ENCODE assay signal across 17 cellular contexts in genomic region chr2:45840481-45840880, GRCh38.
DNase-seq lines count a peak whose midpoint lies in the region; ATAC-seq and TF ChIP-seq lines count a peak whose summit lies in the region.
"Had no signal": no experiment of that assay in that cellular context is flagged by ENCODE, and none has a peak within 500 bp of the region (broad histone marks: within the 10 kb centered on the region; RNA-seq: fewer than 3 reads in every experiment).

No MANE protein-coding gene starts in this region.

- ATAC-seq in GM21360 (IDR thresholded peaks at IDR 0.05; ENCODE audit: unreplicated experiment) (peak; percentile 33), memory B cell (ENCODE audit: low read depth) (no peak), GM21717 (IDR thresholded peaks at IDR 0.05; ENCODE audit: unreplicated experiment) (no peak)
- ATAC-seq: effector memory CD8-positive, alpha-beta T cell; stimulated activated naive CD8-positive, alpha-beta T cell treated with anti-CD3 and anti-CD28 coated beads, Interleukin-15, amount 100 ng/mL, for 72 hours had no signal

- no peaks in the 10 kb centered on the region for H3K79me2 ChIP-seq in KMS-11 (ENCODE audit: insufficient read depth, low read depth)

- H4K20me1 ChIP-seq in KMS-11 (ENCODE audit: insufficient read depth): no peaks in the 10 kb centered on the region

- no peak overlapping the region for H3K27ac ChIP-seq in KMS-11
- H3K27ac ChIP-seq in ovary: no peak overlapping the region

- TF ChIP-seq CTCF in GM10248 (IDR thresholded peaks at IDR 0.05; ENCODE audit: control extremely low read depth, extremely low read depth, low read depth, missing control alignments) (peak; percentile 25), KMS-11 (conservative IDR thresholded peaks at IDR 0.05; ENCODE audit: low read depth, low read length) (no peak), ovary (IDR thresholded peaks at IDR 0.05) (no peak), Caco-2 (IDR thresholded peaks at IDR 0.05; ENCODE audit: insufficient read depth in 1 of 2, low read depth in 1 of 2, low read length in 1 of 2, severe bottlenecking in 1 of 2, unreplicated experiment in 1 of 2) (no peak)

- peaks cover 36% of the 10 kb centered on the region for H3K4me1 ChIP-seq in KMS-11 (ENCODE audit: low read depth, poor library complexity, severe bottlenecking)
- H3K4me1 ChIP-seq in ovary (ENCODE audit: insufficient read depth): peaks cover 8% of the 10 kb centered on the region
- no peaks in the 10 kb centered on the region for H3K4me1 ChIP-seq in Caco-2

- H3K4me3 Mint-ChIP-seq in memory B cell: no peak overlapping the region
- H3K4me3 Mint-ChIP-seq in Caco-2 (ENCODE audit: unreplicated experiment): no peak overlapping the region
- H3K4me3 Mint-ChIP-seq: CD8-positive, alpha-beta memory T cell; effector memory CD8-positive, alpha-beta T cell; H9; stimulated activated naive CD8-positive, alpha-beta T cell treated with anti-CD3 and anti-CD28 coated beads, Interleukin-15, amount 100 ng/mL, for 72 hours had no signal

- peaks cover 9% of the 10 kb centered on the region; the same call in 1 of the 2 replicates for H3K27me3 ChIP-seq in KMS-11 (ENCODE audit: insufficient read depth, low read depth)
- no peaks in the 10 kb centered on the region for H3K27me3 ChIP-seq in ovary
- no peaks in the 10 kb centered on the region for H3K27me3 ChIP-seq in Caco-2 (replicated peaks; ENCODE audit: control insufficient read depth, insufficient read depth, low read length)
- H3K27me3 ChIP-seq: right atrium auricular region had no signal

- no peaks in the 10 kb centered on the region for H3K27me3 Mint-ChIP-seq in memory B cell
- no peaks in the 10 kb centered on the region for H3K27me3 Mint-ChIP-seq in Caco-2 (ENCODE audit: insufficient read depth, unreplicated experiment)
- H3K27me3 Mint-ChIP-seq: effector memory CD8-positive, alpha-beta T cell; stimulated activated naive CD8-positive, alpha-beta T cell treated with anti-CD3 and anti-CD28 coated beads, Interleukin-15, amount 100 ng/mL, for 72 hours had no signal

- TF ChIP-seq EP300 in ovary (IDR thresholded peaks at IDR 0.05): no peak

- peak overlapping the region; percentile 58 for H3K4me2 ChIP-seq in KMS-11

- WGBS in ovary, 3 donors: 58 to 69% (median 64%) methylated on average over 9 of the region's 9 CpGs

- CTCF ChIA-PET in GM10248 (lab: Yijun Ruan, JAX) (interaction anchor here (0.9 to 4.0 kb wide), 9 partner anchors 11 to 195 kb away, joined by 3 to 30 read pairs (median 5); no protein-coding TSS in a partner anchor), Caco-2 (lab: Charles Lee) (no interaction called here)

- intact Hi-C loops in ovary (cut with DNase I): no loop called here
- intact Hi-C loops in Caco-2 (cut with micrococcal nuclease; ENCODE audit: unreplicated experiment): no loop called here

- H3K4me3 ChIP-seq in KMS-11 (IDR thresholded peaks at IDR 0.05; ENCODE audit: insufficient read depth, low read depth, low read length) (no peak overlapping the region), ovary (no peak overlapping the region), Caco-2 (ENCODE audit: low read depth, low read length) (no peak overlapping the region)

- H3K9ac ChIP-seq in KMS-11: no peak overlapping the region

- no TSS peak for BruUV-seq in Caco-2 (replicated peaks; lab: Mats Ljungman, UMichigan)

- H3K4me1 Mint-ChIP-seq in memory B cell (peaks cover 64% of the 10 kb centered on the region), Caco-2 (ENCODE audit: low read depth, unreplicated experiment) (no peaks in the 10 kb centered on the region)

- no peaks in the 10 kb centered on the region for H3K9me3 ChIP-seq in ovary
- H3K9me3 ChIP-seq in Caco-2: no peaks in the 10 kb centered on the region
- H3K9me3 ChIP-seq: right atrium auricular region had no signal

- POLR2A ChIA-PET in GM10248 (lab: Yijun Ruan, JAX) (interaction anchor here (0.5 kb wide), 1 partner anchor 223 kb away, joined by 3 read pairs; no protein-coding TSS in a partner anchor), Caco-2 (lab: Charles Lee) (no interaction called here)

- no peak for TF ChIP-seq POLR2A in ovary (IDR thresholded peaks at IDR 0.05)

- H2AFZ ChIP-seq in KMS-11 (ENCODE audit: low read depth): no peak overlapping the region

- H3K36me3 ChIP-seq in KMS-11 (ENCODE audit: insufficient read depth) (no peaks in the 10 kb centered on the region), ovary (no peaks in the 10 kb centered on the region), Caco-2 (ENCODE audit: control insufficient read depth, insufficient read depth, low read length) (no peaks in the 10 kb centered on the region)
- H3K36me3 ChIP-seq: right atrium auricular region had no signal

- peaks cover 2% of the 10 kb centered on the region for H3K36me3 Mint-ChIP-seq in memory B cell
- H3K36me3 Mint-ChIP-seq in Caco-2 (ENCODE audit: insufficient read depth, unreplicated experiment): no peaks in the 10 kb centered on the region

- H3K9me3 Mint-ChIP-seq in memory B cell: no peaks in the 10 kb centered on the region
- H3K9me3 Mint-ChIP-seq in Caco-2 (ENCODE audit: unreplicated experiment): no peaks in the 10 kb centered on the region
- H3K9me3 Mint-ChIP-seq: CD8-positive, alpha-beta memory T cell; effector memory CD8-positive, alpha-beta T cell; H9; stimulated activated naive CD8-positive, alpha-beta T cell treated with anti-CD3 and anti-CD28 coated beads, Interleukin-15, amount 100 ng/mL, for 72 hours had no signal

- peak; percentile 47 for DNase-seq in GM10248 (ENCODE audit: extremely low spot score)
- no peak for DNase-seq in memory B cell (ENCODE audit: low spot score in 2 of 2)
- DNase-seq in activated gamma-delta T cell treated with Interleukin-2 at 50 U/mL for 16 hours: no peak
- no peak for DNase-seq in ovary
- no peak for DNase-seq in Caco-2
- DNase-seq: activated CD4-positive, CD25-positive, alpha-beta regulatory T cell; CD8-positive, alpha-beta memory T cell; effector memory CD8-positive, alpha-beta T cell; H9; kidney glomerular epithelial cell; NCI-H187 treated with DMSO at 0.1 percent for 48 hours; SIG-M5; stimulated activated naive CD8-positive, alpha-beta T cell treated with anti-CD3 and anti-CD28 coated beads, Interleukin-15, amount 100 ng/mL, for 72 hours had no signal

- H3K27ac Mint-ChIP-seq in memory B cell (peak overlapping the region; percentile 25), Caco-2 (ENCODE audit: unreplicated experiment) (no peak overlapping the region)
